ENCODE assay signal across 8 cellular contexts in genomic region chr20:62739581-62740285, GRCh38. TPM values are rescaled to one million over a fixed set of nuclear protein-coding genes. Genes with fewer than 3 reads are reported as not detected.
DNase-seq lines count a peak whose midpoint lies in the region; ATAC-seq, FAIRE-seq and TF ChIP-seq lines count a peak whose summit lies in the region.

No MANE protein-coding gene starts in this region.

- TF ChIP-seq EP300 in A549 (IDR thresholded peaks at IDR 0.05): no peak

- H3K27me3 Mint-ChIP-seq in activated CD4-positive, alpha-beta T cell treated with anti-CD3 and anti-CD28 coated beads, Interleukin-2, amount 10 ng/mL, durations not matched to agents 24 days and 14 days: peaks cover 9% of the 10 kb centered on the region

- H3K27ac ChIP-seq in A549: peak overlapping the region; percentile 52 to 86; a peak in 5 of 6 replicates

- TF ChIP-seq CTCF in A549 (IDR thresholded peaks at IDR 0.05) (no peak), omental fat pad (IDR thresholded peaks at IDR 0.05) (no peak)

- TF ChIP-seq RAD21 in A549 (conservative IDR thresholded peaks at IDR 0.05 in 1 of 2, IDR thresholded peaks at IDR 0.05 in 1 of 2): no peak

- intact Hi-C loops in activated CD4-positive, alpha-beta T cell treated with anti-CD3 and anti-CD28 coated beads, Interleukin-2, amount 10 ng/mL, durations not matched to agents 24 days and 14 days (cut with micrococcal nuclease): loop anchor here (1.0 to 5.0 kb wide), 5 partner anchors 18 to 437 kb away; partner anchors contain the start of gene ADRM1

- H3K4me1 Mint-ChIP-seq in activated CD4-positive, alpha-beta T cell treated with anti-CD3 and anti-CD28 coated beads, Interleukin-2, amount 10 ng/mL, durations not matched to agents 24 days and 14 days: peaks cover 29% of the 10 kb centered on the region

- peak overlapping the region; percentile 75 for H3K4me3 Mint-ChIP-seq in activated CD4-positive, alpha-beta T cell treated with anti-CD3 and anti-CD28 coated beads, Interleukin-2, amount 10 ng/mL, durations not matched to agents 24 days and 14 days

- no peaks in the 10 kb centered on the region for H3K9me3 Mint-ChIP-seq in activated CD4-positive, alpha-beta T cell treated with anti-CD3 and anti-CD28 coated beads, Interleukin-2, amount 10 ng/mL, durations not matched to agents 24 days and 14 days

- H3K4me1 ChIP-seq in A549: peaks cover 21% of the 10 kb centered on the region

- no peak for TF ChIP-seq POLR2A in A549 (IDR thresholded peaks at IDR 0.05; ENCODE audit: low read length)

- WGBS in A549 (ENCODE audit: missing lambda C conversion rate): 73% methylated on average over 28 of the region's 32 CpGs

- no peak for FAIRE-seq in A549 (lab: Jason Lieb, UNC)

- CTCF ChIA-PET in A549 (lab: Yijun Ruan, JAX): interaction anchor here (1.2 to 4.1 kb wide), 5 partner anchors 12 to 54 kb away, joined by 3 to 27 read pairs (median 4); no protein-coding TSS in a partner anchor

- peak; percentile 4 to 8; a peak in 4 of 6 replicates for ATAC-seq in A549
- ATAC-seq in GM19438 (IDR thresholded peaks at IDR 0.05; ENCODE audit: low read depth, unreplicated experiment): peak; percentile 21
- ATAC-seq in omental fat pad (ENCODE audit: low FRiP score): no peak

- POLR2A ChIA-PET in A549 (lab: Yijun Ruan, JAX): no interaction called here

- H3K36me3 Mint-ChIP-seq in activated CD4-positive, alpha-beta T cell treated with anti-CD3 and anti-CD28 coated beads, Interleukin-2, amount 10 ng/mL, durations not matched to agents 24 days and 14 days (ENCODE audit: low read depth): no peaks in the 10 kb centered on the region

- H3K27ac Mint-ChIP-seq in activated CD4-positive, alpha-beta T cell treated with anti-CD3 and anti-CD28 coated beads, Interleukin-2, amount 10 ng/mL, durations not matched to agents 24 days and 14 days: peak overlapping the region; percentile 80

- H3K4me3 ChIP-seq in A549: no peak overlapping the region
- H3K4me3 ChIP-seq in Jurkat, Clone E6-1 (ENCODE audit: low read length): peak overlapping the region; percentile 50

- no peaks in the 10 kb centered on the region for H3K9me3 ChIP-seq in A549

- DNase-seq in A549 (ENCODE audit: low read depth in 1 of 2, low spot score in 1 of 2): no peak
- DNase-seq in Jurkat, Clone E6-1 (ENCODE audit: low read depth, low spot score): no peak
- DNase-seq in activated CD4-positive, alpha-beta T cell treated with anti-CD3 and anti-CD28 coated beads, Interleukin-2, amount 10 ng/mL, durations not matched to agents 24 days and 14 days: peak; percentile 81
- peak; percentile 50 for DNase-seq in germinal center (ENCODE audit: low spot score)
- DNase-seq in stimulated activated CD8-positive, alpha-beta memory T cell treated with anti-CD3 and anti-CD28 coated beads, Interleukin-4, amount 100 ng/mL, for 48 hours: peak; percentile 57
- no peak for DNase-seq in omental fat pad (ENCODE audit: low spot score)
- no peak for DNase-seq in NCI-H2107 treated with DMSO at 0.1 percent for 48 hours (lab: John Stamatoyannopoulos, UW; ENCODE audit: unreplicated experiment)

- H3K4me2 ChIP-seq in A549: peak overlapping the region; percentile 47

TF ChIP-seq in A549, 52 proteins besides CTCF, POLR2A, EP300 and RAD21:
- TF ChIP-seq RNF2 (IDR thresholded peaks at IDR 0.05; ENCODE audit: borderline replicate concordance, low read depth) (no peak), HOXA7 (CRISPR knock-in tag; IDR thresholded peaks at IDR 0.05) (no peak), SREBF2 (IDR thresholded peaks at IDR 0.05) (no peak), NPAS2 (CRISPR knock-in tag; IDR thresholded peaks at IDR 0.05; ENCODE audit: borderline replicate concordance) (no peak), CHD2 (IDR thresholded peaks at IDR 0.05; ENCODE audit: low read length, partially characterized antibody) (no peak), FOSL2 (IDR thresholded peaks at IDR 0.05) (no peak), FOSL2 (CRISPR knock-in tag; IDR thresholded peaks at IDR 0.05) (no peak), HOXB5 (CRISPR knock-in tag; IDR thresholded peaks at IDR 0.05) (no peak), PHF8 (IDR thresholded peaks at IDR 0.05; ENCODE audit: borderline replicate concordance, low read depth) (no peak), FOSB (CRISPR knock-in tag; IDR thresholded peaks at IDR 0.05) (no peak)

RNA-seq across cellular contexts. Expression of gene NTSR1, which starts 31.1 kb away (rescaled TPM):
- polyA plus RNA-seq in A549 (2011; rRNA removed) (0.03 TPM in 2 replicates), A549 (2017; fragmentation: RNase III; extraction: RNeasy Plus Mini Kit Qiagen cat#74134 plus additional on column Dnase treatment) (not detected in 3 replicates)
- polyA plus RNA-seq in A549 (2012; cell fraction: cytosol; rRNA removed): 0.01 TPM in 2 replicates
- polyA plus RNA-seq in A549 (2012; cell fraction: nucleus; rRNA removed): 0.02 TPM in 1 of 2 replicates, not detected in the other
- not detected in 2 replicates for polyA minus RNA-seq in A549 (2011; rRNA and poly(A)+ RNA removed)
- polyA plus RNA-seq in Jurkat, Clone E6-1 (2012; ENCODE audit: insufficient read depth, insufficient read length): not detected
- not detected in 2 replicates for total RNA-seq in activated CD4-positive, alpha-beta T cell treated with anti-CD3 and anti-CD28 coated beads, Interleukin-2, amount 10 ng/mL, durations not matched to agents 24 days and 14 days
- total RNA-seq in omental fat pad: under 1 TPM in 2 of 4 donors, not detected in 2; 0.24 to 0.25 TPM

RNA-seq across cellular contexts. Expression of gene MRGBP, which starts 56.5 kb away (rescaled TPM):
- polyA plus RNA-seq in A549 (2011; rRNA removed) (14.6 and 21.1 TPM in 2 replicates), A549 (2017; fragmentation: RNase III; extraction: RNeasy Plus Mini Kit Qiagen cat#74134 plus additional on column Dnase treatment) (16.8 to 18.4 TPM (median 17.5 TPM) in 3 replicates)
- 23.8 and 26.4 TPM in 2 replicates for polyA plus RNA-seq in A549 (2012; cell fraction: cytosol; rRNA removed)
- 24.0 and 25.2 TPM in 2 replicates for polyA plus RNA-seq in A549 (2012; cell fraction: nucleus; rRNA removed)
- 15.9 and 18.8 TPM in 2 replicates for polyA minus RNA-seq in A549 (2011; rRNA and poly(A)+ RNA removed)
- 27.3 TPM for polyA plus RNA-seq in Jurkat, Clone E6-1 (2012; ENCODE audit: insufficient read depth, insufficient read length)
- total RNA-seq in activated CD4-positive, alpha-beta T cell treated with anti-CD3 and anti-CD28 coated beads, Interleukin-2, amount 10 ng/mL, durations not matched to agents 24 days and 14 days: 19.4 and 19.6 TPM in 2 replicates
- total RNA-seq in omental fat pad: 10 to 100 TPM in 2 of 4 donors, 1 to 10 TPM in 2; 8.0 to 10.4 (median 9.1) TPM

Comparison
In these comparisons a context has a peak if more than half of its experiments do, and no peak if none do; other contexts are left out.
1. DNase-seq: peak in activated CD4-positive, alpha-beta T cell treated with anti-CD3 and anti-CD28 coated beads, Interleukin-2, amount 10 ng/mL, durations not matched to agents 24 days and 14 days (single experiment), germinal center (single experiment) and stimulated activated CD8-positive, alpha-beta memory T cell treated with anti-CD3 and anti-CD28 coated beads, Interleukin-4, amount 100 ng/mL, for 48 hours (single experiment); none in A549 (0 of 2), Jurkat, Clone E6-1 (single experiment), omental fat pad (single experiment) and NCI-H2107 treated with DMSO at 0.1 percent for 48 hours (single experiment).